9 cellular contexts compared by ENCODE assay signal in genomic region chr3:42071720-42072582, GRCh38. TPM values are rescaled to one million over a fixed set of nuclear protein-coding genes. Genes with fewer than 3 reads are reported as not detected.
DNase-seq lines count a peak whose midpoint lies in the region; TF ChIP-seq lines count a peak whose summit lies in the region.
"Had no signal": no experiment of that assay in that cellular context is flagged by ENCODE, and none has a peak within 500 bp of the region (broad histone marks: within the 10 kb centered on the region; RNA-seq: fewer than 3 reads in every experiment).

No MANE protein-coding gene starts in this region.

- peaks cover 64% of the 10 kb centered on the region for H3K4me1 Mint-ChIP-seq in type B pancreatic cell (ENCODE audit: unreplicated experiment)

- peaks cover 6% of the 10 kb centered on the region for H3K36me3 Mint-ChIP-seq in type B pancreatic cell

- H3K27me3 ChIP-seq in HUES64 (ENCODE audit: insufficient read depth, low read length) (no peaks in the 10 kb centered on the region), endocrine pancreas (ENCODE audit: control insufficient read depth, insufficient read depth, low read length) (no peaks in the 10 kb centered on the region)

- no peaks in the 10 kb centered on the region for H3K27me3 Mint-ChIP-seq in type B pancreatic cell

- H3K4me1 ChIP-seq in HUES64 (ENCODE audit: insufficient read depth, low read length) (peaks cover 33% of the 10 kb centered on the region), endocrine pancreas (ENCODE audit: control insufficient read depth, insufficient read depth, low read length) (peaks cover 14% of the 10 kb centered on the region), mesodermal cell (ENCODE audit: control insufficient read depth, insufficient read depth, low read length, poor library complexity, severe bottlenecking) (peaks cover 28% of the 10 kb centered on the region)
- H3K4me1 ChIP-seq: Caco-2 had no signal

- H3K9me3 ChIP-seq in HUES64 (ENCODE audit: insufficient read depth, low read depth, low read length) = no peaks in the 10 kb centered on the region
- no peaks in the 10 kb centered on the region for H3K9me3 ChIP-seq in endocrine pancreas (ENCODE audit: control insufficient read depth, low read length)
- no peaks in the 10 kb centered on the region for H3K9me3 ChIP-seq in mesodermal cell (ENCODE audit: control insufficient read depth, low read length)
- H3K9me3 ChIP-seq: Caco-2 had no signal

- H3K4me3 Mint-ChIP-seq in type B pancreatic cell = peak overlapping the region; percentile 62

- H3K4me3 ChIP-seq in HUES64 (ENCODE audit: low read length) (no peak overlapping the region), endocrine pancreas (ENCODE audit: control insufficient read depth, insufficient read depth, low read length) (peak overlapping the region; percentile 69), mesodermal cell (ENCODE audit: extremely low read depth, insufficient read depth, low read length, poor library complexity, severe bottlenecking) (no peak overlapping the region)

- peak overlapping the region; percentile 59 for H3K27ac Mint-ChIP-seq in type B pancreatic cell

- H3K9ac ChIP-seq in HUES64 (ENCODE audit: low read depth, low read length) (no peak overlapping the region; the same call in 1 of the 2 replicates), endocrine pancreas (ENCODE audit: control insufficient read depth, insufficient read depth, low read length) (peak overlapping the region; percentile 54)

- TF ChIP-seq CTCF in type B pancreatic cell (conservative IDR thresholded peaks at IDR 0.05) = no peak

- H3K27ac ChIP-seq in HUES64 (ENCODE audit: low read depth, low read length) (peak overlapping the region; percentile 47; the same call in 1 of the 2 replicates), mesodermal cell (ENCODE audit: low read depth, low read length, severe bottlenecking) (peak overlapping the region; percentile 85)

- H3K36me3 ChIP-seq in HUES64 (ENCODE audit: insufficient read depth, low read length) = no peaks in the 10 kb centered on the region
- no peaks in the 10 kb centered on the region for H3K36me3 ChIP-seq in endocrine pancreas (ENCODE audit: control insufficient read depth, insufficient read depth, low read length)
- H3K36me3 ChIP-seq in mesodermal cell (ENCODE audit: control insufficient read depth, insufficient read depth, low read length) = no peaks in the 10 kb centered on the region

- DNase-seq in NCI-H2227 (lab: John Stamatoyannopoulos, UW; ENCODE audit: unreplicated experiment) = peak; percentile 37
- DNase-seq in NCI-H2227 treated with DMSO at 0.1 percent for 48 hours (lab: John Stamatoyannopoulos, UW) = no peak
- DNase-seq in SHP77 (lab: John Stamatoyannopoulos, UW) = peak; percentile 79 to 83
- no peak for DNase-seq in type B pancreatic cell (ENCODE audit: extremely low spot score, unreplicated experiment)
- DNase-seq in stimulated activated naive CD4-positive, alpha-beta T cell treated with Interleukin-2 at 50 U/mL for 16 hours (lab: John Stamatoyannopoulos, UW) = no peak

- 58% methylated on average over 14 of the region's 14 CpGs for WGBS in HUES64
- 50 to 55% methylated on average over 9 to 13 of the region's 14 CpGs for WGBS in mesodermal cell (ENCODE audit: insufficient coverage in 2 of 2), 2 experiments

- no peaks in the 10 kb centered on the region for H3K9me3 Mint-ChIP-seq in type B pancreatic cell

RNA-seq across cellular contexts. Expression of gene TRAK1, which starts 19.2 kb away (rescaled TPM):
- 21.1 TPM for polyA plus RNA-seq in HUES64 (2013, experiment 1 of 2)
- 28.0 TPM for polyA plus RNA-seq in HUES64 (2013, experiment 2 of 2)
- 33.3 TPM for polyA plus RNA-seq in mesodermal cell (2013, experiment 1 of 2)
- 26.3 TPM for polyA plus RNA-seq in mesodermal cell (2013, experiment 2 of 2)
- 49.2 and 54.7 TPM in 2 replicates for total RNA-seq in type B pancreatic cell (ENCODE audit: low replicate concordance)

Comparison
In these comparisons a context has a peak if more than half of its experiments do, and no peak if none do; other contexts are left out.
1. DNase-seq: peak in NCI-H2227 (single experiment) and SHP77 (2 of 2); none in NCI-H2227 treated with DMSO at 0.1 percent for 48 hours (single experiment), type B pancreatic cell (single experiment) and stimulated activated naive CD4-positive, alpha-beta T cell treated with Interleukin-2 at 50 U/mL for 16 hours (single experiment).